1 cellular context compared by ENCODE assay signal in the genomic region with DNA sequence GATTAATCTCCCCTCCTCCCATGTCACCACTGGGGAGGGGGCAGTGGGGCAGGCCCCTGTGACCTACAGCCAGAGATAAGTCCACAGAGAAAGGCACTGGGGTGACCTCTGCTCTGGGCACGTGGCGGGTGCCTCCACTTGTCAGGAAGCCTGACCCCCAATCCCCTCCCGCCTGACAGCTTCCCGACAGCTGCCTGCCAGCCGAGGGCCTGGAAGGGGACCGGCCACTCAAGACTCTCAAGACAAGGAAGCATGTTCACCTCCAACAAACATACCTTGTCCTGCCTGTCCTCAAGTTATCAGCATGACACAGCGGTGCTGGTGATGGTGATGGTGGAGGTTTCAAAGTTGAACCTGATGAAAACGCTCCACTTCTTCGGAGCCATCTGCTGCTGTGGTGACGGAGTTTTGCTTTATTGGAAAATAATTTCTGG.
A peak's percentile ranks its signal among the peaks of the same experiment; 100 is the strongest.
TF ChIP-seq lines count a peak whose summit lies in the region.

No MANE protein-coding gene starts in this region.

TF ChIP-seq in K562, 482 proteins besides CTCF, POLR2A, EP300 and RAD21 (continued from another document and continues in another):
- TF ChIP-seq, protein P1, sequence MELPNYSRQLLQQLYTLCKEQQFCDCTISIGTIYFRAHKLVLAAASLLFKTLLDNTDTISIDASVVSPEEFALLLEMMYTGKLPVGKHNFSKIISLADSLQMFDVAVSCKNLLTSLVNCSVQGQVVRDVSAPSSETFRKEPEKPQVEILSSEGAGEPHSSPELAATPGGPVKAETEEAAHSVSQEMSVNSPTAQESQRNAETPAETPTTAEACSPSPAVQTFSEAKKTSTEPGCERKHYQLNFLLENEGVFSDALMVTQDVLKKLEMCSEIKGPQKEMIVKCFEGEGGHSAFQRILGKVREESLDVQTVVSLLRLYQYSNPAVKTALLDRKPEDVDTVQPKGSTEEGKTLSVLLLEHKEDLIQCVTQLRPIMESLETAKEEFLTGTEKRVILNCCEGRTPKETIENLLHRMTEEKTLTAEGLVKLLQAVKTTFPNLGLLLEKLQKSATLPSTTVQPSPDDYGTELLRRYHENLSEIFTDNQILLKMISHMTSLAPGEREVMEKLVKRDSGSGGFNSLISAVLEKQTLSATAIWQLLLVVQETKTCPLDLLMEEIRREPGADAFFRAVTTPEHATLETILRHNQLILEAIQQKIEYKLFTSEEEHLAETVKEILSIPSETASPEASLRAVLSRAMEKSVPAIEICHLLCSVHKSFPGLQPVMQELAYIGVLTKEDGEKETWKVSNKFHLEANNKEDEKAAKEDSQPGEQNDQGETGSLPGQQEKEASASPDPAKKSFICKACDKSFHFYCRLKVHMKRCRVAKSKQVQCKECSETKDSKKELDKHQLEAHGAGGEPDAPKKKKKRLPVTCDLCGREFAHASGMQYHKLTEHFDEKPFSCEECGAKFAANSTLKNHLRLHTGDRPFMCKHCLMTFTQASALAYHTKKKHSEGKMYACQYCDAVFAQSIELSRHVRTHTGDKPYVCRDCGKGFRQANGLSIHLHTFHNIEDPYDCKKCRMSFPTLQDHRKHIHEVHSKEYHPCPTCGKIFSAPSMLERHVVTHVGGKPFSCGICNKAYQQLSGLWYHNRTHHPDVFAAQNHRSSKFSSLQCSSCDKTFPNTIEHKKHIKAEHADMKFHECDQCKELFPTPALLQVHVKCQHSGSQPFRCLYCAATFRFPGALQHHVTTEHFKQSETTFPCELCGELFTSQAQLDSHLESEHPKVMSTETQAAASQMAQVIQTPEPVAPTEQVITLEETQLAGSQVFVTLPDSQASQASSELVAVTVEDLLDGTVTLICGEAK (IDR thresholded peaks at IDR 0.05), result no peak
- TF ChIP-seq, protein P1 (CRISPR knock-in tag; IDR thresholded peaks at IDR 0.05), result no peak
- TF ChIP-seq RHOXF2B (CRISPR knock-in tag; conservative IDR thresholded peaks at IDR 0.05) (no peak), LARP7 (IDR thresholded peaks at IDR 0.05) (no peak), FOXA1 (IDR thresholded peaks at IDR 0.05; ENCODE audit: borderline replicate concordance) (no peak), FOXM1 (IDR thresholded peaks at IDR 0.05; ENCODE audit: low read depth) (no peak), FOXM1 (CRISPR knock-in tag; IDR thresholded peaks at IDR 0.05; ENCODE audit: low read depth) (0 out of 2 replicates have a peak, but pooled peaks have one; percentile 77), YY1 (IDR thresholded peaks at IDR 0.05; ENCODE audit: borderline replicate concordance in 1 of 3, control insufficient read depth in 1 of 3, extremely low read depth in 1 of 3, insufficient read depth in 3 of 3, insufficient read length in 1 of 3, insufficient replicate concordance in 2 of 3, low read depth in 1 of 3, low read length in 2 of 3) (peak in 1 of 3 experiments; percentile 17), NCOR1 (IDR thresholded peaks at IDR 0.05) (no peak), L3MBTL2 (IDR thresholded peaks at IDR 0.05) (peak; percentile 90), KLF1 (tag; IDR thresholded peaks at IDR 0.05) (no peak), NFE2 (IDR thresholded peaks at IDR 0.05; ENCODE audit: low read depth) (peak; percentile 69; the same call in 1 of the 2 replicates), ZNF23 (CRISPR knock-in tag; IDR thresholded peaks at IDR 0.05) (0 out of 2 replicates have a peak, but pooled peaks have one; percentile 26), BRD9 (IDR thresholded peaks at IDR 0.05; ENCODE audit: low read depth, partially characterized antibody) (no peak), ATF1 (CRISPR knock-in tag; IDR thresholded peaks at IDR 0.05) (no peak), ATF1 (tag; IDR thresholded peaks at IDR 0.05) (peak; percentile 12; the same call in 1 of the 2 replicates), MYC (IDR thresholded peaks at IDR 0.05; ENCODE audit: low read depth, low read length) (no peak), MYC (CRISPR knock-in tag; IDR thresholded peaks at IDR 0.05; ENCODE audit: borderline replicate concordance, low read depth) (no peak), POLR3G (IDR thresholded peaks at IDR 0.05; ENCODE audit: extremely low read depth, insufficient read length, insufficient replicate concordance) (no peak), DPF2 (IDR thresholded peaks at IDR 0.05) (peak; percentile 45; the same call in 1 of the 2 replicates), ZNF695 (CRISPR knock-in tag; IDR thresholded peaks at IDR 0.05) (no peak), CBFA2T3 (IDR thresholded peaks at IDR 0.05) (peak; percentile 39), ERF (CRISPR knock-in tag; IDR thresholded peaks at IDR 0.05) (peak; percentile 68; the same call in 1 of the 2 replicates), ARNT (IDR thresholded peaks at IDR 0.05) (no peak), DDX20 (tag; IDR thresholded peaks at IDR 0.05; ENCODE audit: low read depth) (no peak), DMBX1 (CRISPR knock-in tag; IDR thresholded peaks at IDR 0.05; ENCODE audit: borderline replicate concordance) (peak; percentile 81), KLF10 (CRISPR knock-in tag; IDR thresholded peaks at IDR 0.05) (no peak), TCF3 (CRISPR knock-in tag; IDR thresholded peaks at IDR 0.05) (peak; percentile 46), ZNF785 (CRISPR knock-in tag; IDR thresholded peaks at IDR 0.05) (no peak), MAFK (IDR thresholded peaks at IDR 0.05; ENCODE audit: low read length) (0 out of 2 replicates have a peak, but pooled peaks have one; percentile 23), RCOR1 (IDR thresholded peaks at IDR 0.05; ENCODE audit: borderline replicate concordance in 1 of 2, low read depth in 2 of 2, low read length in 2 of 2) (0 out of 4 replicates have a peak, but pooled peaks of 1 of the 2 experiments have one; percentile 34), ARID2 (IDR thresholded peaks at IDR 0.05) (no peak), GATAD2A (IDR thresholded peaks at IDR 0.05) (no peak)
- TF ChIP-seq, protein P2, sequence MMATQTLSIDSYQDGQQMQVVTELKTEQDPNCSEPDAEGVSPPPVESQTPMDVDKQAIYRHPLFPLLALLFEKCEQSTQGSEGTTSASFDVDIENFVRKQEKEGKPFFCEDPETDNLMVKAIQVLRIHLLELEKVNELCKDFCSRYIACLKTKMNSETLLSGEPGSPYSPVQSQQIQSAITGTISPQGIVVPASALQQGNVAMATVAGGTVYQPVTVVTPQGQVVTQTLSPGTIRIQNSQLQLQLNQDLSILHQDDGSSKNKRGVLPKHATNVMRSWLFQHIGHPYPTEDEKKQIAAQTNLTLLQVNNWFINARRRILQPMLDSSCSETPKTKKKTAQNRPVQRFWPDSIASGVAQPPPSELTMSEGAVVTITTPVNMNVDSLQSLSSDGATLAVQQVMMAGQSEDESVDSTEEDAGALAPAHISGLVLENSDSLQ (IDR thresholded peaks at IDR 0.05), result peak; percentile 36; the same call in 1 of the 2 replicates
- TF ChIP-seq, protein P3, sequence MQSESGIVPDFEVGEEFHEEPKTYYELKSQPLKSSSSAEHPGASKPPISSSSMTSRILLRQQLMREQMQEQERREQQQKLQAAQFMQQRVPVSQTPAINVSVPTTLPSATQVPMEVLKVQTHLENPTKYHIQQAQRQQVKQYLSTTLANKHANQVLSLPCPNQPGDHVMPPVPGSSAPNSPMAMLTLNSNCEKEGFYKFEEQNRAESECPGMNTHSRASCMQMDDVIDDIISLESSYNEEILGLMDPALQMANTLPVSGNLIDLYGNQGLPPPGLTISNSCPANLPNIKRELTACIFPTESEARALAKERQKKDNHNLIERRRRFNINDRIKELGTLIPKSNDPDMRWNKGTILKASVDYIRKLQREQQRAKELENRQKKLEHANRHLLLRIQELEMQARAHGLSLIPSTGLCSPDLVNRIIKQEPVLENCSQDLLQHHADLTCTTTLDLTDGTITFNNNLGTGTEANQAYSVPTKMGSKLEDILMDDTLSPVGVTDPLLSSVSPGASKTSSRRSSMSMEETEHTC (IDR thresholded peaks at IDR 0.05), result no peak
- TF ChIP-seq, protein P4, sequence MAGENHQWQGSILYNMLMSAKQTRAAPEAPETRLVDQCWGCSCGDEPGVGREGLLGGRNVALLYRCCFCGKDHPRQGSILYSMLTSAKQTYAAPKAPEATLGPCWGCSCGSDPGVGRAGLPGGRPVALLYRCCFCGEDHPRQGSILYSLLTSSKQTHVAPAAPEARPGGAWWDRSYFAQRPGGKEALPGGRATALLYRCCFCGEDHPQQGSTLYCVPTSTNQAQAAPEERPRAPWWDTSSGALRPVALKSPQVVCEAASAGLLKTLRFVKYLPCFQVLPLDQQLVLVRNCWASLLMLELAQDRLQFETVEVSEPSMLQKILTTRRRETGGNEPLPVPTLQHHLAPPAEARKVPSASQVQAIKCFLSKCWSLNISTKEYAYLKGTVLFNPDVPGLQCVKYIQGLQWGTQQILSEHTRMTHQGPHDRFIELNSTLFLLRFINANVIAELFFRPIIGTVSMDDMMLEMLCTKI (IDR thresholded peaks at IDR 0.05; ENCODE audit: partially characterized antibody), result no peak
- TF ChIP-seq, protein P5, sequence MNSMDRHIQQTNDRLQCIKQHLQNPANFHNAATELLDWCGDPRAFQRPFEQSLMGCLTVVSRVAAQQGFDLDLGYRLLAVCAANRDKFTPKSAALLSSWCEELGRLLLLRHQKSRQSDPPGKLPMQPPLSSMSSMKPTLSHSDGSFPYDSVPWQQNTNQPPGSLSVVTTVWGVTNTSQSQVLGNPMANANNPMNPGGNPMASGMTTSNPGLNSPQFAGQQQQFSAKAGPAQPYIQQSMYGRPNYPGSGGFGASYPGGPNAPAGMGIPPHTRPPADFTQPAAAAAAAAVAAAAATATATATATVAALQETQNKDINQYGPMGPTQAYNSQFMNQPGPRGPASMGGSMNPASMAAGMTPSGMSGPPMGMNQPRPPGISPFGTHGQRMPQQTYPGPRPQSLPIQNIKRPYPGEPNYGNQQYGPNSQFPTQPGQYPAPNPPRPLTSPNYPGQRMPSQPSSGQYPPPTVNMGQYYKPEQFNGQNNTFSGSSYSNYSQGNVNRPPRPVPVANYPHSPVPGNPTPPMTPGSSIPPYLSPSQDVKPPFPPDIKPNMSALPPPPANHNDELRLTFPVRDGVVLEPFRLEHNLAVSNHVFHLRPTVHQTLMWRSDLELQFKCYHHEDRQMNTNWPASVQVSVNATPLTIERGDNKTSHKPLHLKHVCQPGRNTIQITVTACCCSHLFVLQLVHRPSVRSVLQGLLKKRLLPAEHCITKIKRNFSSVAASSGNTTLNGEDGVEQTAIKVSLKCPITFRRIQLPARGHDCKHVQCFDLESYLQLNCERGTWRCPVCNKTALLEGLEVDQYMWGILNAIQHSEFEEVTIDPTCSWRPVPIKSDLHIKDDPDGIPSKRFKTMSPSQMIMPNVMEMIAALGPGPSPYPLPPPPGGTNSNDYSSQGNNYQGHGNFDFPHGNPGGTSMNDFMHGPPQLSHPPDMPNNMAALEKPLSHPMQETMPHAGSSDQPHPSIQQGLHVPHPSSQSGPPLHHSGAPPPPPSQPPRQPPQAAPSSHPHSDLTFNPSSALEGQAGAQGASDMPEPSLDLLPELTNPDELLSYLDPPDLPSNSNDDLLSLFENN (IDR thresholded peaks at IDR 0.05; ENCODE audit: low read depth in 2 of 2, low read length in 2 of 2), result no peak
- TF ChIP-seq, protein P6, sequence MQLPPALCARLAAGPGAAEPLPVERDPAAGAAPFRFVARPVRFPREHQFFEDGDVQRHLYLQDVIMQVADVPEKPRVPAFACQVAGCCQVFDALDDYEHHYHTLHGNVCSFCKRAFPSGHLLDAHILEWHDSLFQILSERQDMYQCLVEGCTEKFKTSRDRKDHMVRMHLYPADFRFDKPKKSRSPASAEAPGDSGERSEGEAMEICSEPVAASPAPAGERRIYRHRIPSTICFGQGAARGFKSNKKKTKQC (CRISPR knock-in tag; IDR thresholded peaks at IDR 0.05), result no peak
- TF ChIP-seq, protein P7, sequence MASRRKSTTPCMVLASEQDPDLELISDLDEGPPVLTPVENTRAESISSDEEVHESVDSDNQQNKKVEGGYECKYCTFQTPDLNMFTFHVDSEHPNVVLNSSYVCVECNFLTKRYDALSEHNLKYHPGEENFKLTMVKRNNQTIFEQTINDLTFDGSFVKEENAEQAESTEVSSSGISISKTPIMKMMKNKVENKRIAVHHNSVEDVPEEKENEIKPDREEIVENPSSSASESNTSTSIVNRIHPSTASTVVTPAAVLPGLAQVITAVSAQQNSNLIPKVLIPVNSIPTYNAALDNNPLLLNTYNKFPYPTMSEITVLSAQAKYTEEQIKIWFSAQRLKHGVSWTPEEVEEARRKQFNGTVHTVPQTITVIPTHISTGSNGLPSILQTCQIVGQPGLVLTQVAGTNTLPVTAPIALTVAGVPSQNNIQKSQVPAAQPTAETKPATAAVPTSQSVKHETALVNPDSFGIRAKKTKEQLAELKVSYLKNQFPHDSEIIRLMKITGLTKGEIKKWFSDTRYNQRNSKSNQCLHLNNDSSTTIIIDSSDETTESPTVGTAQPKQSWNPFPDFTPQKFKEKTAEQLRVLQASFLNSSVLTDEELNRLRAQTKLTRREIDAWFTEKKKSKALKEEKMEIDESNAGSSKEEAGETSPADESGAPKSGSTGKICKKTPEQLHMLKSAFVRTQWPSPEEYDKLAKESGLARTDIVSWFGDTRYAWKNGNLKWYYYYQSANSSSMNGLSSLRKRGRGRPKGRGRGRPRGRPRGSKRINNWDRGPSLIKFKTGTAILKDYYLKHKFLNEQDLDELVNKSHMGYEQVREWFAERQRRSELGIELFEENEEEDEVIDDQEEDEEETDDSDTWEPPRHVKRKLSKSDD (conservative IDR thresholded peaks at IDR 0.05; ENCODE audit: low read length), result no peak
